In genomic region chr3:178456942-178457341, GRCh38 we compare ENCODE assay signal across 15 cellular contexts.
A peak's percentile ranks its signal among the peaks of the same experiment; 100 is the strongest.
DNase-seq lines count a peak whose midpoint lies in the region; ATAC-seq and TF ChIP-seq lines count a peak whose summit lies in the region.
"Had no signal": no experiment of that assay in that cellular context is flagged by ENCODE, and none has a peak within 500 bp of the region (broad histone marks: within the 10 kb centered on the region; RNA-seq: fewer than 3 reads in every experiment).

No MANE protein-coding gene starts in this region.

- H3K27me3 ChIP-seq in Loucy (ENCODE audit: insufficient read depth, low read length, poor library complexity, severe bottlenecking) (no peaks in the 10 kb centered on the region), psoas muscle (ENCODE audit: insufficient read depth in 3 of 3, low read length in 2 of 3) (peaks cover 0 to 4% (median 0%) of the 10 kb centered on the region in 3 donors)
- H3K27me3 ChIP-seq: left lung, spleen, upper lobe of left lung had no signal

- peak; percentile 4 for DNase-seq in NCI-H748 (lab: John Stamatoyannopoulos, UW; ENCODE audit: unreplicated experiment)
- DNase-seq in NCI-H748 treated with DMSO at 0.1 percent for 48 hours (lab: John Stamatoyannopoulos, UW): no peak
- DNase-seq in glomerular visceral epithelial cell (ENCODE audit: extremely low spot score): peak; percentile 3
- DNase-seq in psoas muscle: no peak
- no peak for DNase-seq in activated naive CD4-positive, alpha-beta T cell treated with anti-CD3 and anti-CD28 coated beads, Interleukin-2, amount 50 U/mL, for 16 hours
- DNase-seq: activated CD4-positive, CD25-positive, alpha-beta regulatory T cell; left lung; NCI-H524; spleen; stimulated activated naive CD4-positive, alpha-beta T cell; upper lobe of left lung had no signal

- no peak overlapping the region for H3K9ac ChIP-seq in Loucy (ENCODE audit: low read depth, low read length, poor library complexity, severe bottlenecking)
- H3K9ac ChIP-seq: parathyroid adenoma had no signal

- peaks cover 16% of the 10 kb centered on the region for H3K4me1 ChIP-seq in Loucy (ENCODE audit: insufficient read depth, low read length, poor library complexity, severe bottlenecking)
- peaks cover 25% of the 10 kb centered on the region for H3K4me1 ChIP-seq in psoas muscle
- H3K4me1 ChIP-seq: left lung, parathyroid adenoma, upper lobe of left lung had no signal

- H3F3A ChIP-seq in Loucy (ENCODE audit: low read depth): 0 out of 2 replicates have a peak, but pooled peaks cover 4% of the 10 kb centered on the region

- H3K36me3 ChIP-seq in Loucy (ENCODE audit: insufficient read depth, low read length) (no peaks in the 10 kb centered on the region), psoas muscle (ENCODE audit: insufficient read depth in 1 of 2, low read depth in 1 of 2) (no peaks in the 10 kb centered on the region)
- H3K36me3 ChIP-seq: left lung, spleen, upper lobe of left lung had no signal

- H3K4me3 ChIP-seq in Loucy (ENCODE audit: low read length, poor library complexity, severe bottlenecking): peak overlapping the region; percentile 16
- no peak overlapping the region for H3K4me3 ChIP-seq in psoas muscle
- H3K4me3 ChIP-seq: left lung, spleen, upper lobe of left lung had no signal

- peak overlapping the region; percentile 58 for H3K4me2 ChIP-seq in Loucy (ENCODE audit: low read depth, low read length, poor library complexity, severe bottlenecking)

- peak; percentile 22 to 46 (median 34) for ATAC-seq in psoas muscle
- no peak for ATAC-seq in GM19463 (IDR thresholded peaks at IDR 0.05; ENCODE audit: unreplicated experiment)
- no peak for ATAC-seq in GM21447 (IDR thresholded peaks at IDR 0.05; ENCODE audit: unreplicated experiment)
- ATAC-seq: left lung had no signal

- H3K27ac ChIP-seq in psoas muscle: no peak overlapping the region
- H3K27ac ChIP-seq: left lung, parathyroid adenoma, spleen, upper lobe of left lung had no signal

- no peaks in the 10 kb centered on the region for H3K9me3 ChIP-seq in Loucy (ENCODE audit: insufficient read depth, low read depth, low read length)
- H3K9me3 ChIP-seq in psoas muscle: no peaks in the 10 kb centered on the region
- H3K9me3 ChIP-seq: spleen, upper lobe of left lung had no signal

- no peak for TF ChIP-seq CTCF in Loucy (conservative IDR thresholded peaks at IDR 0.05; ENCODE audit: low read length)
- no peak for TF ChIP-seq CTCF in psoas muscle (IDR thresholded peaks at IDR 0.05)

- WGBS in psoas muscle, 3 donors: 28 to 37% (median 33%) methylated on average over 5 of the region's 5 CpGs

- H3K79me2 ChIP-seq in Loucy (ENCODE audit: insufficient read depth, low read length): no peaks in the 10 kb centered on the region
- H3K79me2 ChIP-seq: parathyroid adenoma had no signal

- H2AFZ ChIP-seq in Loucy (ENCODE audit: low read length): peak overlapping the region; percentile 61; the same call in 1 of the 2 replicates
- H2AFZ ChIP-seq: parathyroid adenoma had no signal

- H4K20me1 ChIP-seq in Loucy (ENCODE audit: insufficient read depth, low read length, poor library complexity, severe bottlenecking): no peaks in the 10 kb centered on the region

- no peaks in the 10 kb centered on the region for H3K9me2 ChIP-seq in Loucy (replicated peaks; ENCODE audit: low read depth, low read length)

- intact Hi-C loops in psoas muscle (cut with DNase I): no loop called here

Comparison
In these comparisons a context has a peak if more than half of its experiments do, and no peak if none do; other contexts are left out.
1. DNase-seq: peak in NCI-H748 (single experiment) and glomerular visceral epithelial cell (single experiment); none in NCI-H748 treated with DMSO at 0.1 percent for 48 hours (single experiment), psoas muscle (0 of 2) and activated naive CD4-positive, alpha-beta T cell treated with anti-CD3 and anti-CD28 coated beads, Interleukin-2, amount 50 U/mL, for 16 hours (single experiment).
2. ATAC-seq: peak in psoas muscle (4 of 4); none in GM19463 (single experiment) and GM21447 (single experiment).